8 cellular contexts compared by ENCODE assay signal in the genomic region with DNA sequence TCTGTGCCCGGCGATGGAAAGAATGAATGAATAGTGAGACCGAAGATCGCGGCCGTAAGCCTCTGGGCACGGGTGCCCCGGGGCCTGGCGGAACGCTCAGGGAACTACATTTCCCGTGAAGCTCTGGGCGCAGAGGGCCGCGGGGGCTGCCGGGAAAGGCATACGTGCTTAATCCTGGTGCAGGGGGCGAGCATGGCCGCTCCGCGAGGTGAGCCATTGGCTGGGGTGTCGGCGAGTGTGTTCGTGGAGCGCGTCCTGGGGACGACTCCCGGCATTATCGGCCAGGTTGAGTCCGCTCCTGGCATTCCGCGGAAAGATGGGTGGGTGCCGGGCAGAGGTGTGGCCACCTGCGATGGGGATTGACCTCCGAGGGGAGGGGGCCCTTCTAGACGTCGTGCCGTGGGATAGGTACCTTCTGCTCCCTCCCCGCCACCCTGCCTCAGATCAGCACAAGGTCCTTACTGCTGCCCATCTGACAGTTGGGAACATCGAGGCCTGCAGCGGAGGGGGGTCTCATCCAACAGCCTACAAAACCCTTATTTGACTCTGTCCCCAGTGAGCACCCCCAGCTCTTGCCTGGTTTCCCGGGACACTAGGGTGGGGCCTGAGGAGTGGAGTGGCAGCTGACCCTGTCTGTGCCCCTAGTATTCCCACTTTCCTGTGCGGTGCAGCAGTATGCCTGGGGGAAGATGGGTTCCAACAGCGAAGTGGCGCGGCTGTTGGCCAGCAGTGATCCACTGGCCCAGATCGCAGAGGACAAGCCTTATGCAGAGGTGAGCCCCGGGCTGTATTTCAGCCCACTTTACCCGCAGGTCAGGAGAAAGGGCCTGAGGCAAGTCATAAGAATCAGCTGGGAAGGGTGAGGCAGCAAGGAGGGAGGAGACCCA. TPM values are rescaled to one million over a fixed set of nuclear protein-coding genes. Genes with fewer than 3 reads are reported as not detected.
DNase-seq lines count a peak whose midpoint lies in the region; ATAC-seq and TF ChIP-seq lines count a peak whose summit lies in the region.

A gene with protein sequence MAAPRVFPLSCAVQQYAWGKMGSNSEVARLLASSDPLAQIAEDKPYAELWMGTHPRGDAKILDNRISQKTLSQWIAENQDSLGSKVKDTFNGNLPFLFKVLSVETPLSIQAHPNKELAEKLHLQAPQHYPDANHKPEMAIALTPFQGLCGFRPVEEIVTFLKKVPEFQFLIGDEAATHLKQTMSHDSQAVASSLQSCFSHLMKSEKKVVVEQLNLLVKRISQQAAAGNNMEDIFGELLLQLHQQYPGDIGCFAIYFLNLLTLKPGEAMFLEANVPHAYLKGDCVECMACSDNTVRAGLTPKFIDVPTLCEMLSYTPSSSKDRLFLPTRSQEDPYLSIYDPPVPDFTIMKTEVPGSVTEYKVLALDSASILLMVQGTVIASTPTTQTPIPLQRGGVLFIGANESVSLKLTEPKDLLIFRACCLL (plus strand): TSS at position 161 of the 887 bp plus-strand sequence. CDS start 32 bp downstream, at position 193.

- POLR2A ChIA-PET in CD4-positive, alpha-beta memory T cell (lab: Charles Lee; ENCODE audit: partially characterized antibody), result interaction anchor here (0.6 to 10.7 kb wide), 15 partner anchors 7 to 128 kb away, joined by 3 to 155 read pairs (median 3); a partner anchor contains a TSS

- H3K9me2 ChIP-seq in OCI-LY1 (ENCODE audit: low read depth, low read length), result no peaks in the 10 kb centered on the region

- no peaks in the 10 kb centered on the region for H3K9me3 Mint-ChIP-seq in CD4-positive, alpha-beta memory T cell
- H3K9me3 Mint-ChIP-seq in endodermal cell, result peaks cover 1% of the 10 kb centered on the region

- DNase-seq in CD4-positive, alpha-beta memory T cell, result peak; percentile 78 to 86 (median 79)
- DNase-seq in HT1080 (ENCODE audit: low read depth) (peak; percentile 77), endodermal cell (peak; percentile 96), mesenteric fat pad (ENCODE audit: low spot score) (peak; percentile 94)
- DNase-seq in activated CD8-positive, alpha-beta memory T cell treated with anti-CD3 and anti-CD28 coated beads, Interleukin-2, amount 50 U/mL, for 24 hours (ENCODE audit: extremely low read depth), result peak; percentile 67
- DNase-seq in stimulated activated CD8-positive, alpha-beta memory T cell treated with anti-CD3 and anti-CD28 coated beads, Interleukin-15, amount 100 ng/mL, for 1 hour (ENCODE audit: low read depth), result peak; percentile 70

- H3K27me3 ChIP-seq in CD4-positive, alpha-beta memory T cell (ENCODE audit: insufficient read depth, low read length), result no peaks in the 10 kb centered on the region
- H3K27me3 ChIP-seq in OCI-LY1 (ENCODE audit: insufficient read depth, low read length) (no peaks in the 10 kb centered on the region), endodermal cell (ENCODE audit: control insufficient read depth, insufficient read depth, low read length, poor library complexity, severe bottlenecking) (no peaks in the 10 kb centered on the region)

- H3K27ac ChIP-seq in CD4-positive, alpha-beta memory T cell (ENCODE audit: low read depth, low read length), result peak within 1 kb of the TSS; percentile 78
- H3K27ac ChIP-seq in OCI-LY1 (ENCODE audit: low read depth, low read length, poor library complexity, severe bottlenecking) (peak within 1 kb of the TSS; percentile 22), endodermal cell (ENCODE audit: low read depth, low read length) (peak within 1 kb of the TSS; percentile 51)

- ATAC-seq in GM19452 (IDR thresholded peaks at IDR 0.05; ENCODE audit: unreplicated experiment), result peak; percentile 83

- H3F3A ChIP-seq in OCI-LY1 (ENCODE audit: insufficient read depth, low read length), result no peaks in the 10 kb centered on the region

- H3K79me2 ChIP-seq in OCI-LY1 (ENCODE audit: insufficient read depth, low read length), result no peaks in the 10 kb centered on the region

- CTCF ChIA-PET in CD4-positive, alpha-beta memory T cell (lab: Charles Lee; ENCODE audit: partially characterized antibody), result interaction anchor here (0.9 to 2.9 kb wide), 4 partner anchors 12 to 53 kb away, joined by 3 to 15 read pairs (median 4); no protein-coding TSS in a partner anchor

- peak within 1 kb of the TSS; percentile 94 to 99 for H3K4me3 ChIP-seq in CD4-positive, alpha-beta memory T cell (ENCODE audit: low read length in 2 of 2)
- H3K4me3 ChIP-seq in OCI-LY1 (ENCODE audit: low read depth, low read length, poor library complexity, severe bottlenecking) (peak within 1 kb of the TSS; percentile 76), endodermal cell (ENCODE audit: low read length) (peak within 1 kb of the TSS; percentile 100)

- TF ChIP-seq CTCF in OCI-LY1 (IDR thresholded peaks at IDR 0.05; ENCODE audit: low read length) (no peak), endodermal cell (conservative IDR thresholded peaks at IDR 0.05) (no peak)

- no peaks in the 10 kb centered on the region for H3K27me3 Mint-ChIP-seq in CD4-positive, alpha-beta memory T cell
- no peaks in the 10 kb centered on the region for H3K27me3 Mint-ChIP-seq in endodermal cell (ENCODE audit: insufficient read depth)

- H3K9me3 ChIP-seq in CD4-positive, alpha-beta memory T cell (ENCODE audit: control insufficient read depth in 1 of 2, low read length in 2 of 2), result no peaks in the 10 kb centered on the region
- H3K9me3 ChIP-seq in OCI-LY1 (ENCODE audit: low read length), result no peaks in the 10 kb centered on the region
- H3K9me3 ChIP-seq in endodermal cell (ENCODE audit: control insufficient read depth, low read length), result no peaks in the 10 kb centered on the region

- peak within 1 kb of the TSS; percentile 93 for H3K4me2 ChIP-seq in OCI-LY1 (ENCODE audit: low read length)

- intact Hi-C loops in CD4-positive, alpha-beta memory T cell (cut with micrococcal nuclease), result loop anchor here (1.0 to 5.0 kb wide), 4 partner anchors 16 to 47 kb away; a partner anchor contains a TSS

- 2 to 3% methylated on average over 22 to 48 of the region's 48 CpGs for WGBS in endodermal cell (ENCODE audit: insufficient coverage in 1 of 2, insufficient read length in 1 of 2), 2 experiments

- peak within 1 kb of the TSS; percentile 80 to 97 (median 94) for H3K27ac Mint-ChIP-seq in CD4-positive, alpha-beta memory T cell
- peak within 1 kb of the TSS; percentile 90 for H3K27ac Mint-ChIP-seq in endodermal cell

- H2AFZ ChIP-seq in OCI-LY1 (ENCODE audit: low read length), result peak within 1 kb of the TSS; percentile 54; the same call in 1 of the 2 replicates

- peak within 1 kb of the TSS; percentile 87 to 97 (median 94) for H3K4me3 Mint-ChIP-seq in CD4-positive, alpha-beta memory T cell
- H3K4me3 Mint-ChIP-seq in endodermal cell, result peak within 1 kb of the TSS; percentile 86

- H3K9ac ChIP-seq in OCI-LY1 (ENCODE audit: low read length), result peak within 1 kb of the TSS; percentile 81
- H3K9ac ChIP-seq in endodermal cell (ENCODE audit: extremely low read depth, low read length, poor library complexity, severe bottlenecking), result peak within 1 kb of the TSS; percentile 89

- no peaks in the 10 kb centered on the region for H4K20me1 ChIP-seq in OCI-LY1 (ENCODE audit: insufficient read depth, low read length)

- H3K4me1 ChIP-seq in CD4-positive, alpha-beta memory T cell (ENCODE audit: insufficient read depth, low read length), result peaks cover 58% of the 10 kb centered on the region
- H3K4me1 ChIP-seq in OCI-LY1 (ENCODE audit: insufficient read depth, low read length, severe bottlenecking) (peaks cover 18% of the 10 kb centered on the region), endodermal cell (ENCODE audit: control insufficient read depth, insufficient read depth, low read length) (peaks cover 7% of the 10 kb centered on the region)

- H3K4me1 Mint-ChIP-seq in CD4-positive, alpha-beta memory T cell, result peaks cover 30 to 54% (median 42%) of the 10 kb centered on the region in 4 donors
- peaks cover 19% of the 10 kb centered on the region for H3K4me1 Mint-ChIP-seq in endodermal cell

- H3K36me3 Mint-ChIP-seq in CD4-positive, alpha-beta memory T cell, result peaks cover 11 to 21% of the 10 kb centered on the region in 2 donors
- H3K36me3 Mint-ChIP-seq in endodermal cell (ENCODE audit: low read depth), result peaks cover 23% of the 10 kb centered on the region

- no peaks in the 10 kb centered on the region for H3K36me3 ChIP-seq in CD4-positive, alpha-beta memory T cell (ENCODE audit: insufficient read depth, low read length)
- H3K36me3 ChIP-seq in OCI-LY1 (ENCODE audit: insufficient read depth, low read length), result peaks cover 26% of the 10 kb centered on the region
- peaks cover 27% of the 10 kb centered on the region for H3K36me3 ChIP-seq in endodermal cell (ENCODE audit: control insufficient read depth, insufficient read depth, low read length)

RNA-seq across cellular contexts. Expression of the gene that starts here (rescaled TPM):
- 10 to 100 TPM; 70.4 to 73.1 TPM for total RNA-seq in CD4-positive, alpha-beta memory T cell
- 10 to 100 TPM; 63.0 to 66.2 TPM for polyA plus RNA-seq in CD4-positive, alpha-beta memory T cell
- 50.6 and 61.3 TPM in 2 replicates for total RNA-seq in HT1080 (2014; rRNA removed; shearing (Covaris generic))
- polyA plus RNA-seq in HT1080 (2015; cell fraction: cytosol; rRNA removed), result 112 and 120 TPM in 2 replicates
- 136 and 143 TPM in 2 replicates for polyA plus RNA-seq in HT1080 (2015; cell fraction: nucleus; rRNA removed)
- 10 to 100 TPM; 50.3 to 59.2 TPM for total RNA-seq in endodermal cell
- polyA plus RNA-seq in endodermal cell (2013, experiment 1 of 2), result 52.8 TPM
- 41.9 TPM for polyA plus RNA-seq in endodermal cell (2013, experiment 2 of 2)
- total RNA-seq in mesenteric fat pad, result 32.2 TPM

Comparison
In these comparisons a context has a peak if more than half of its experiments do, and no peak if none do; other contexts are left out.
1. Peak in every context shown above with its lines: DNase-seq, ATAC-seq, H3K4me3 ChIP-seq and H3K27ac ChIP-seq.
2. H3K27ac ChIP-seq: peak in every context shown above with its lines; median percentile 78 in CD4-positive, alpha-beta memory T cell; 51 in endodermal cell; 22 in OCI-LY1.